Comparison of ENCODE assay signal across 26 cellular contexts in the genomic region with DNA sequence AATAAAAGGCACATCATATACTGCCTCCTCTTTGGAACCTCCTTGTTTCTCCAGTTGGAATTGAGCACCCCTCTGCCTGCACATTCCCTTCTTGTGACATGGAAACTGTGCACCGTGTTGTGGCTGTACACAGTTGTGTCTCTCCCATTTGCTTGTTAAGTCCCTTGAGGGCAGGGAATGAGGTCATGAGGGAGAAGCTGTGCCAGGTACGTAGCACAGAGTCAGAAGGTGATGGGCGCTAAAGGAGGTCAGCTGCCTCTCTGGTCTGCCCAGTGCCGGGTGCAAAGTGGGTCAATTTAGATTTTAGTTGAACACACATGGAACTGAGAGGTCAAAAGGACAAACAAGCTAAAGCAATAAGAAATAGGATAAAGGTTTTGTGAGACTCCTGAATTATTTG.
"Had no signal": no experiment of that assay in that cellular context is flagged by ENCODE, and none has a peak within 500 bp of the region (broad histone marks: within the 10 kb centered on the region; RNA-seq: fewer than 3 reads in every experiment).

No MANE protein-coding gene starts in this region.

- H3K27ac Mint-ChIP-seq: activated CD4-positive, alpha-beta T cell treated with anti-CD3 and anti-CD28 coated beads for 36 hours; activated CD8-positive, alpha-beta T cell treated with anti-CD3 and anti-CD28 coated beads, Interleukin-2, amount 10 ng/mL, durations not matched to agents 7 days and 5 days; activated naive CD4-positive, alpha-beta T cell treated with anti-CD3 and anti-CD28 coated beads, Interleukin-2, amount 10 ng/mL, durations not matched to agents 7 days and 5 days; activated naive CD8-positive, alpha-beta T cell treated with anti-CD3 and anti-CD28 coated beads, Interleukin-2, amount 10 ng/mL, durations not matched to agents 7 days and 5 days; brain; nephron progenitor cell; stimulated activated effector memory CD8-positive, alpha-beta T cell treated with anti-CD3 and anti-CD28 coated beads, Interleukin-12 subunit alpha, Interleukin-12 subunit beta, amount 100 ng/mL, for 72 hours; stimulated activated naive CD8-positive, alpha-beta T cell treated with anti-CD3 and anti-CD28 coated beads, Interleukin-15, Interleukin-2, amounts not matched to agents 100 ng/mL and 50 ng/mL, for 24 hours; type B pancreatic cell had no signal

- H3K4me3 Mint-ChIP-seq: activated CD4-positive, alpha-beta T cell treated with anti-CD3 and anti-CD28 coated beads for 36 hours; activated CD8-positive, alpha-beta T cell treated with anti-CD3 and anti-CD28 coated beads, Interleukin-2, amount 10 ng/mL, durations not matched to agents 7 days and 5 days; activated naive CD4-positive, alpha-beta T cell treated with anti-CD3 and anti-CD28 coated beads, Interleukin-2, amount 10 ng/mL, durations not matched to agents 7 days and 5 days; activated naive CD8-positive, alpha-beta T cell treated with anti-CD3 and anti-CD28 coated beads, Interleukin-2, amount 10 ng/mL, durations not matched to agents 7 days and 5 days; brain; nephron progenitor cell; stimulated activated effector memory CD8-positive, alpha-beta T cell treated with anti-CD3 and anti-CD28 coated beads, Interleukin-12 subunit alpha, Interleukin-12 subunit beta, amount 100 ng/mL, for 72 hours; stimulated activated naive CD8-positive, alpha-beta T cell treated with anti-CD3 and anti-CD28 coated beads, Interleukin-15, Interleukin-2, amounts not matched to agents 100 ng/mL and 50 ng/mL, for 24 hours; type B pancreatic cell had no signal

- H3K9me3 Mint-ChIP-seq: activated naive CD4-positive, alpha-beta T cell treated with anti-CD3 and anti-CD28 coated beads, Interleukin-2, amount 10 ng/mL, durations not matched to agents 7 days and 5 days; activated naive CD8-positive, alpha-beta T cell treated with anti-CD3 and anti-CD28 coated beads, Interleukin-2, amount 10 ng/mL, durations not matched to agents 7 days and 5 days; brain; nephron progenitor cell; stimulated activated effector memory CD8-positive, alpha-beta T cell treated with anti-CD3 and anti-CD28 coated beads, Interleukin-12 subunit alpha, Interleukin-12 subunit beta, amount 100 ng/mL, for 72 hours; stimulated activated naive CD8-positive, alpha-beta T cell treated with anti-CD3 and anti-CD28 coated beads, Interleukin-15, Interleukin-2, amounts not matched to agents 100 ng/mL and 50 ng/mL, for 24 hours; type B pancreatic cell had no signal

- H3K9me3 ChIP-seq: ascending aorta, esophagus muscularis mucosa, neutrophil, ovary, psoas muscle, sigmoid colon had no signal

- H3K4me3 ChIP-seq: ascending aorta, cardiac muscle cell, esophagus muscularis mucosa, ovary, psoas muscle, sigmoid colon had no signal

- H3K4me1 Mint-ChIP-seq: activated CD4-positive, alpha-beta T cell treated with anti-CD3 and anti-CD28 coated beads for 36 hours; activated naive CD4-positive, alpha-beta T cell treated with anti-CD3 and anti-CD28 coated beads, Interleukin-2, amount 10 ng/mL, durations not matched to agents 7 days and 5 days had no signal

- ATAC-seq: activated CD4-positive, alpha-beta T cell treated with anti-CD3 and anti-CD28 coated beads for 36 hours; activated CD8-positive, alpha-beta T cell treated with anti-CD3 and anti-CD28 coated beads, Interleukin-2, amount 10 ng/mL, durations not matched to agents 7 days and 5 days; left ventricle myocardium superior; psoas muscle; stimulated activated effector memory CD8-positive, alpha-beta T cell treated with anti-CD3 and anti-CD28 coated beads, Interleukin-12 subunit alpha, Interleukin-12 subunit beta, amount 100 ng/mL, for 72 hours had no signal

- H3K36me3 Mint-ChIP-seq: activated naive CD4-positive, alpha-beta T cell treated with anti-CD3 and anti-CD28 coated beads, Interleukin-2, amount 10 ng/mL, durations not matched to agents 7 days and 5 days; activated naive CD8-positive, alpha-beta T cell treated with anti-CD3 and anti-CD28 coated beads, Interleukin-2, amount 10 ng/mL, durations not matched to agents 7 days and 5 days; brain; naive B cell; stimulated activated effector memory CD8-positive, alpha-beta T cell treated with anti-CD3 and anti-CD28 coated beads, Interleukin-12 subunit alpha, Interleukin-12 subunit beta, amount 100 ng/mL, for 72 hours; type B pancreatic cell had no signal

- H3K27me3 ChIP-seq: ascending aorta, cardiac muscle cell, neutrophil, ovary, sigmoid colon had no signal

- H3K27ac ChIP-seq: ascending aorta, cardiac muscle cell, esophagus muscularis mucosa, neutrophil, ovary, psoas muscle, sigmoid colon had no signal

- H3K36me3 ChIP-seq: ascending aorta, cardiac muscle cell, esophagus muscularis mucosa, neutrophil, ovary, sigmoid colon had no signal

- DNase-seq: activated CD4-positive, alpha-beta T cell treated with anti-CD3 and anti-CD28 coated beads for 36 hours; activated CD4-positive, CD25-positive, alpha-beta regulatory T cell; activated CD8-positive, alpha-beta T cell treated with anti-CD3 and anti-CD28 coated beads, Interleukin-2, amount 10 ng/mL, durations not matched to agents 7 days and 5 days; activated gamma-delta T cell; activated naive CD4-positive, alpha-beta T cell treated with anti-CD3 and anti-CD28 coated beads, Interleukin-2, amount 10 ng/mL, durations not matched to agents 7 days and 5 days; activated naive CD8-positive, alpha-beta T cell treated with anti-CD3 and anti-CD28 coated beads, Interleukin-2, amount 10 ng/mL, durations not matched to agents 7 days and 5 days; cerebellar nuclear complex; cortex of kidney; foreskin melanocyte; left ventricle myocardium superior; naive B cell; nephron progenitor cell; ovary; psoas muscle; sigmoid colon; small intestine; stimulated activated CD4-positive, alpha-beta T cell treated with anti-CD3 and anti-CD28 coated beads, Interleukin-4, amount 100 ng/mL, for 24 hours; substantia nigra had no signal

- H3K4me1 ChIP-seq: ascending aorta, psoas muscle, sigmoid colon had no signal
